ENCODE assay signal across 9 cellular contexts in genomic region chr16:18966791-18967190, GRCh38.
"Had no signal": no experiment of that assay in that cellular context is flagged by ENCODE, and none has a peak within 500 bp of the region (broad histone marks: within the 10 kb centered on the region; RNA-seq: fewer than 3 reads in every experiment).

No MANE protein-coding gene starts in this region.

- H3K27ac ChIP-seq: GM23248 had no signal

- H3K9me3 ChIP-seq: HAP-1 had no signal

- H2AFZ ChIP-seq: GM23248, GM23338 had no signal

- ATAC-seq: GM23338, HCT116 had no signal

- H3K9ac ChIP-seq: GM23248 had no signal

- H3K4me2 ChIP-seq: GM23338 had no signal

- DNase-seq: GM23248, GOT3, H7, H9, HCEC 1CT, HFFc6 had no signal

- H3K36me3 ChIP-seq: HAP-1 had no signal

- H3K4me3 ChIP-seq: GM23248, GM23338, HAP-1 had no signal
